In genomic region chr5:128021411-128021810, GRCh38 we compare ENCODE assay signal across 16 cellular contexts.
A peak's percentile ranks its signal among the peaks of the same experiment; 100 is the strongest.
DNase-seq lines count a peak whose midpoint lies in the region; ATAC-seq, FAIRE-seq and TF ChIP-seq lines count a peak whose summit lies in the region.
"Had no signal": no experiment of that assay in that cellular context is flagged by ENCODE, and none has a peak within 500 bp of the region (broad histone marks: within the 10 kb centered on the region; RNA-seq: fewer than 3 reads in every experiment).

No MANE protein-coding gene starts in this region.

- H4K20me1 ChIP-seq in IMR-90 (ENCODE audit: insufficient read depth, low read length): no peaks in the 10 kb centered on the region

- H3K4me3 ChIP-seq in IMR-90 (ENCODE audit: insufficient read depth, low read depth, low read length) (no peak overlapping the region), choroid plexus epithelial cell (ENCODE audit: low read depth, low read length) (no peak overlapping the region), pancreas (no peak overlapping the region)
- H3K4me3 ChIP-seq: GM23248 had no signal

- CTCF ChIA-PET in IMR-90 (lab: Yijun Ruan, JAX): interaction anchor here (1.0 kb wide), 1 partner anchor 10 kb away, joined by 4 read pairs; no protein-coding TSS in a partner anchor

- peak; percentile 53 for FAIRE-seq in pancreas (lab: Jason Lieb, UNC)
- FAIRE-seq: A204.1, H54 had no signal

- H2AK5ac ChIP-seq in IMR-90 (ENCODE audit: low read depth, low read length): no peak overlapping the region

- no peak overlapping the region for H2AK9ac ChIP-seq in IMR-90 (replicated peaks; ENCODE audit: low read depth, low read length, poor library complexity)

- intact Hi-C loops in IMR-90 (cut with micrococcal nuclease) (no loop called here), pancreas (cut with DNase I) (no loop called here)

- no CpG with 5 or more reads among the region's 1 CpG for WGBS in IMR-90 (ENCODE audit: extremely low coverage in 2 of 2, insufficient read length in 1 of 2), 2 experiments
- WGBS in pancreas, 2 donors: 92 to 100% methylated on average over 1 of the region's 1 CpG

- H2BK20ac ChIP-seq in IMR-90 (ENCODE audit: low read depth, low read length): no peak overlapping the region

- no peak for TF ChIP-seq RAD21 in IMR-90 (IDR thresholded peaks at IDR 0.05; ENCODE audit: low read length)

- no peak overlapping the region for H3K4ac ChIP-seq in IMR-90 (ENCODE audit: low read depth, low read length)

- H3K79me1 ChIP-seq in IMR-90 (ENCODE audit: low read depth in 1 of 2, low read length in 2 of 2): no peaks in the 10 kb centered on the region

- in situ Hi-C loops in IMR-90 (cut with MboI; ENCODE audit: low sequenced_read_pairs): no loop called here

- no peak overlapping the region for H2AFZ ChIP-seq in IMR-90 (replicated peaks; ENCODE audit: low read length, poor library complexity)
- H2AFZ ChIP-seq: GM23248 had no signal

- no peak overlapping the region for H4K5ac ChIP-seq in IMR-90 (ENCODE audit: low read depth, low read length)

- H2BK5ac ChIP-seq in IMR-90 (ENCODE audit: low read depth, low read length, poor library complexity, severe bottlenecking): no peak overlapping the region

- TF ChIP-seq CTCF in IMR-90 (conservative IDR thresholded peaks at IDR 0.05; ENCODE audit: low read depth, low read length): no peak
- no peak for TF ChIP-seq CTCF in choroid plexus epithelial cell (conservative IDR thresholded peaks at IDR 0.05; ENCODE audit: low read depth, low read length)
- no peak for TF ChIP-seq CTCF in pancreas (IDR thresholded peaks at IDR 0.05)

- H3K18ac ChIP-seq in IMR-90 (ENCODE audit: low read depth, low read length): no peak overlapping the region

- H3K4me2 ChIP-seq in IMR-90 (ENCODE audit: low read depth, low read length): no peak overlapping the region

- H3K4me1 ChIP-seq in IMR-90 (ENCODE audit: control insufficient read depth, insufficient read depth, low read length) (peaks cover 2% of the 10 kb centered on the region; the same call in 1 of the 2 replicates), pancreas (no peaks in the 10 kb centered on the region)

- no peaks in the 10 kb centered on the region for H3K27me3 ChIP-seq in IMR-90 (ENCODE audit: control insufficient read depth, insufficient read depth, low read length)
- H3K27me3 ChIP-seq in pancreas: no peaks in the 10 kb centered on the region

- H3K56ac ChIP-seq in IMR-90 (ENCODE audit: extremely low read depth, insufficient read depth, low read length): no peak overlapping the region

- ATAC-seq in IMR-90 (ENCODE audit: low read depth) (peak; percentile 56), pancreas (no peak), HG02870 (IDR thresholded peaks at IDR 0.05; ENCODE audit: unreplicated experiment) (no peak), GM18517 (IDR thresholded peaks at IDR 0.05; ENCODE audit: unreplicated experiment) (no peak)
- ATAC-seq: HCT116 had no signal

- no peak overlapping the region for H3K9ac ChIP-seq in IMR-90 (ENCODE audit: low read depth, low read length)
- H3K9ac ChIP-seq: GM23248 had no signal

- no peak for TF ChIP-seq POLR2A in IMR-90 (IDR thresholded peaks at IDR 0.05; ENCODE audit: low read depth, low read length)

- H3K27ac ChIP-seq in IMR-90 (ENCODE audit: insufficient read depth, low read length): no peak overlapping the region
- no peak overlapping the region for H3K27ac ChIP-seq in pancreas
- H3K27ac ChIP-seq: GM23248 had no signal

- no TSS peak for BruUV-seq in IMR-90 (replicated peaks; lab: Mats Ljungman, UMichigan)

- H3K14ac ChIP-seq in IMR-90 (replicated peaks; ENCODE audit: low read depth, low read length): no peak overlapping the region

- H3K9me3 ChIP-seq in IMR-90 (ENCODE audit: control insufficient read depth, insufficient read depth, low read length) (peaks cover 2% of the 10 kb centered on the region; the same call in 1 of the 2 replicates), pancreas (no peaks in the 10 kb centered on the region)

- dilution Hi-C loops in IMR-90 (cut with HindIII; ENCODE audit: low sequenced_read_pairs, unreplicated experiment): no loop called here

- H3K23ac ChIP-seq in IMR-90 (ENCODE audit: low read depth, low read length): no peak overlapping the region

- no peak overlapping the region for H4K91ac ChIP-seq in IMR-90 (ENCODE audit: insufficient read depth, low read depth, low read length)

- DNase-seq in IMR-90 (peak; percentile 72), choroid plexus epithelial cell (ENCODE audit: low read depth) (peak; percentile 16), fibroblast of peridontal ligament (ENCODE audit: extremely low read depth) (peak; percentile 82), pancreas (no peak), NCI-H128 (lab: John Stamatoyannopoulos, UW; ENCODE audit: unreplicated experiment) (no peak), NCI-H226 (no peak)
- DNase-seq: C1 segment of cervical spinal cord; CD4-positive, alpha-beta T cell; DMS79; GF-D8; GM23248 had no signal

- H4K8ac ChIP-seq in IMR-90 (ENCODE audit: low read depth in 2 of 2, low read length in 2 of 2): no peak overlapping the region

- H2BK120ac ChIP-seq in IMR-90 (ENCODE audit: low read depth, low read length): no peak overlapping the region

- no peak overlapping the region for H2BK15ac ChIP-seq in IMR-90 (ENCODE audit: low read depth, low read length)

- POLR2A ChIA-PET in IMR-90 (lab: Charles Lee; ENCODE audit: unreplicated experiment): no interaction called here

- H3K9me1 ChIP-seq in IMR-90 (ENCODE audit: insufficient read depth, low read length): 0 out of 2 replicates have a peak, but pooled peaks cover 3% of the 10 kb centered on the region

- H3K36me3 ChIP-seq in IMR-90 (ENCODE audit: control insufficient read depth, insufficient read depth, low read length) (no peaks in the 10 kb centered on the region), pancreas (no peaks in the 10 kb centered on the region)

TF ChIP-seq in IMR-90, 13 proteins besides CTCF, POLR2A, EP300 and RAD21:
- no peak for TF ChIP-seq MAZ (IDR thresholded peaks at IDR 0.05; ENCODE audit: borderline replicate concordance, low read depth, low read length)
- TF ChIP-seq NFE2L2 (IDR thresholded peaks at IDR 0.05; ENCODE audit: low read depth, low read length): no peak
- no peak for TF ChIP-seq FOS (IDR thresholded peaks at IDR 0.05; ENCODE audit: low read depth, low read length)
- TF ChIP-seq RCOR1 (IDR thresholded peaks at IDR 0.05; ENCODE audit: insufficient replicate concordance, low read length): no peak
- TF ChIP-seq, protein P1, sequence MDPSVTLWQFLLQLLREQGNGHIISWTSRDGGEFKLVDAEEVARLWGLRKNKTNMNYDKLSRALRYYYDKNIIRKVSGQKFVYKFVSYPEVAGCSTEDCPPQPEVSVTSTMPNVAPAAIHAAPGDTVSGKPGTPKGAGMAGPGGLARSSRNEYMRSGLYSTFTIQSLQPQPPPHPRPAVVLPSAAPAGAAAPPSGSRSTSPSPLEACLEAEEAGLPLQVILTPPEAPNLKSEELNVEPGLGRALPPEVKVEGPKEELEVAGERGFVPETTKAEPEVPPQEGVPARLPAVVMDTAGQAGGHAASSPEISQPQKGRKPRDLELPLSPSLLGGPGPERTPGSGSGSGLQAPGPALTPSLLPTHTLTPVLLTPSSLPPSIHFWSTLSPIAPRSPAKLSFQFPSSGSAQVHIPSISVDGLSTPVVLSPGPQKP (IDR thresholded peaks at IDR 0.05; ENCODE audit: borderline replicate concordance, low read depth, low read length): no peak
- no peak for TF ChIP-seq CHD1 (IDR thresholded peaks at IDR 0.05; ENCODE audit: low read depth, low read length)
- 0 out of 2 replicates have a peak, but pooled peaks have one; percentile 9 for TF ChIP-seq BHLHE40 (IDR thresholded peaks at IDR 0.05; ENCODE audit: low read depth, low read length)
- TF ChIP-seq SMC3 (IDR thresholded peaks at IDR 0.05; ENCODE audit: low read depth, low read length): no peak
- no peak for TF ChIP-seq RFX5 (IDR thresholded peaks at IDR 0.05; ENCODE audit: low read depth, low read length)
- TF ChIP-seq MXI1 (IDR thresholded peaks at IDR 0.05; ENCODE audit: borderline replicate concordance, low read depth, low read length): no peak
- TF ChIP-seq MAFK (IDR thresholded peaks at IDR 0.05; ENCODE audit: low read depth, low read length): no peak
- no peak for TF ChIP-seq USF2 (IDR thresholded peaks at IDR 0.05; ENCODE audit: low read depth, low read length)
- TF ChIP-seq CEBPB (IDR thresholded peaks at IDR 0.05; ENCODE audit: low read depth, low read length): peak; percentile 23; the same call in 1 of the 2 replicates

Comparison
In these comparisons a context has a peak if more than half of its experiments do, and no peak if none do; other contexts are left out.
1. DNase-seq: peak in IMR-90 (single experiment), choroid plexus epithelial cell (single experiment) and fibroblast of peridontal ligament (single experiment); none in pancreas (0 of 6), NCI-H128 (single experiment) and NCI-H226 (single experiment).